In genomic region chr5:30846171-30846570, GRCh38 we compare ENCODE assay signal across 17 cellular contexts.
A peak's percentile ranks its signal among the peaks of the same experiment; 100 is the strongest.
DNase-seq lines count a peak whose midpoint lies in the region; ATAC-seq, FAIRE-seq and TF ChIP-seq lines count a peak whose summit lies in the region.
"Had no signal": no experiment of that assay in that cellular context is flagged by ENCODE, and none has a peak within 500 bp of the region (broad histone marks: within the 10 kb centered on the region; RNA-seq: fewer than 3 reads in every experiment).

No MANE protein-coding gene starts in this region.

- peak overlapping the region; percentile 79 for H3K27ac Mint-ChIP-seq in astrocyte (ENCODE audit: unreplicated experiment)
- H3K27ac Mint-ChIP-seq: B cell; CD4-positive, alpha-beta T cell had no signal

- no peak overlapping the region for H3K9ac ChIP-seq in astrocyte (ENCODE audit: low read length)
- H3K9ac ChIP-seq: GM23248 had no signal

- H3K36me3 ChIP-seq in astrocyte (ENCODE audit: insufficient read depth, low read length): no peaks in the 10 kb centered on the region

- no peaks in the 10 kb centered on the region for H3K79me2 ChIP-seq in astrocyte (ENCODE audit: insufficient read depth, low read length)

- H3K36me3 Mint-ChIP-seq in astrocyte (ENCODE audit: low read depth, unreplicated experiment): no peaks in the 10 kb centered on the region

- no peak overlapping the region for H2AFZ ChIP-seq in astrocyte (ENCODE audit: low read depth, low read length)
- H2AFZ ChIP-seq: GM23248 had no signal

- H3K4me2 ChIP-seq in astrocyte (ENCODE audit: low read length): no peak overlapping the region

- H3K4me1 ChIP-seq in astrocyte (ENCODE audit: insufficient read depth, low read length): peaks cover 28% of the 10 kb centered on the region

- no peaks in the 10 kb centered on the region for H3K9me3 ChIP-seq in astrocyte (ENCODE audit: insufficient read depth, low read depth, low read length)

- no peak overlapping the region for H3K27ac ChIP-seq in astrocyte (ENCODE audit: low read depth, low read length)
- H3K27ac ChIP-seq: GM23248 had no signal

- H3K4me3 ChIP-seq in astrocyte (ENCODE audit: insufficient read depth, low read depth, low read length) (no peak overlapping the region), choroid plexus epithelial cell (ENCODE audit: low read depth, low read length) (no peak overlapping the region)
- H3K4me3 ChIP-seq: GM23248 had no signal

- no peak overlapping the region for H3K4me3 Mint-ChIP-seq in astrocyte (ENCODE audit: unreplicated experiment)
- H3K4me3 Mint-ChIP-seq: B cell; CD4-positive, alpha-beta T cell had no signal

- DNase-seq in astrocyte (ENCODE audit: low read depth) (peak; percentile 34), choroid plexus epithelial cell (ENCODE audit: low read depth) (peak; percentile 51), kidney tubule cell (ENCODE audit: low spot score) (peak; percentile 46), GM10266 (ENCODE audit: extremely low spot score) (no peak), cardiac septum (ENCODE audit: low spot score) (no peak)
- DNase-seq: C1 segment of cervical spinal cord; CD4-positive, alpha-beta T cell; DMS79; GM23248; IMR-90 had no signal

- ATAC-seq in GM19467 (IDR thresholded peaks at IDR 0.05; ENCODE audit: unreplicated experiment) (no peak), HG02610 (IDR thresholded peaks at IDR 0.05; ENCODE audit: unreplicated experiment) (no peak)
- ATAC-seq: HCT116 had no signal

- TF ChIP-seq CTCF in astrocyte (IDR thresholded peaks at IDR 0.05; ENCODE audit: insufficient read depth, low read depth, low read length): no peak
- TF ChIP-seq CTCF in choroid plexus epithelial cell (conservative IDR thresholded peaks at IDR 0.05; ENCODE audit: low read depth, low read length): no peak
- TF ChIP-seq CTCF in GM10266 (IDR thresholded peaks at IDR 0.05; ENCODE audit: control insufficient read depth, insufficient read depth, low read depth, missing control alignments): no peak

- no peaks in the 10 kb centered on the region for H3K27me3 ChIP-seq in astrocyte (ENCODE audit: insufficient read depth, low read length)

- H3K9me3 Mint-ChIP-seq in astrocyte (ENCODE audit: unreplicated experiment): no peaks in the 10 kb centered on the region
- H3K9me3 Mint-ChIP-seq: CD4-positive, alpha-beta T cell had no signal

- H3K27me3 Mint-ChIP-seq in astrocyte (ENCODE audit: low read depth, unreplicated experiment): no peaks in the 10 kb centered on the region
- H3K27me3 Mint-ChIP-seq: B cell; CD4-positive, alpha-beta T cell had no signal

- H3K4me1 Mint-ChIP-seq in astrocyte (ENCODE audit: low read depth, unreplicated experiment): peaks cover 53% of the 10 kb centered on the region
- H3K4me1 Mint-ChIP-seq: B cell had no signal

- intact Hi-C loops in cardiac septum (cut with DNase I): no loop called here

- FAIRE-seq in astrocyte (lab: Jason Lieb, UNC): no peak
- FAIRE-seq: A204.1, GM12892, H54 had no signal

- no peaks in the 10 kb centered on the region for H4K20me1 ChIP-seq in astrocyte (ENCODE audit: insufficient read depth, low read length)

Comparison
In these comparisons a context has a peak if more than half of its experiments do, and no peak if none do; other contexts are left out.
1. DNase-seq: peak in astrocyte (single experiment), choroid plexus epithelial cell (single experiment) and kidney tubule cell (single experiment); none in GM10266 (single experiment) and cardiac septum (single experiment).